In genomic region chr7:54546081-54546985, GRCh38 we compare ENCODE assay signal across 9 cellular contexts. TPM values are rescaled to one million over a fixed set of nuclear protein-coding genes. Genes with fewer than 3 reads are reported as not detected.
DNase-seq lines count a peak whose midpoint lies in the region; ATAC-seq, FAIRE-seq and TF ChIP-seq lines count a peak whose summit lies in the region.
"Had no signal": no experiment of that assay in that cellular context is flagged by ENCODE, and none has a peak within 500 bp of the region (broad histone marks: within the 10 kb centered on the region; RNA-seq: fewer than 3 reads in every experiment).

No MANE protein-coding gene starts in this region.

- FAIRE-seq in pancreas (lab: Jason Lieb, UNC) = no peak

- H3K27ac ChIP-seq in dorsolateral prefrontal cortex = peak overlapping the region in 5 of 59 donors; percentile 9 to 48 (median 26)
- no peak overlapping the region for H3K27ac ChIP-seq in pancreas

- H3K36me3 ChIP-seq in pancreas = no peaks in the 10 kb centered on the region

- peaks cover 0 to 4% (median 0%) of the 10 kb centered on the region in 3 donors for H3K4me1 ChIP-seq in pancreas

- no peaks in the 10 kb centered on the region for H3K9me3 ChIP-seq in pancreas

- intact Hi-C loops in dorsolateral prefrontal cortex (cut with DNase I) (loop anchor here in 1 of 2 donors (10.0 kb wide), 1 partner anchor 118 kb away; no protein-coding TSS in a partner anchor), pancreas (cut with DNase I) (no loop called here)

- peak in 3 of 4 donors; percentile 29 to 40 (median 38) for ATAC-seq in pancreas
- ATAC-seq in GM19035 (IDR thresholded peaks at IDR 0.05; ENCODE audit: unreplicated experiment) = no peak
- no peak for ATAC-seq in HG02970 (IDR thresholded peaks at IDR 0.05; ENCODE audit: low FRiP score, unreplicated experiment)

- peaks cover 0 to 59% (median 27%) of the 10 kb centered on the region in 45 donors for H3K27me3 ChIP-seq in dorsolateral prefrontal cortex
- H3K27me3 ChIP-seq in pancreas = peaks cover 0 to 18% (median 4%) of the 10 kb centered on the region in 4 donors

- H3K4me3 ChIP-seq in dorsolateral prefrontal cortex = peak overlapping the region; percentile 9 to 76 (median 53)
- peak overlapping the region in 2 of 4 donors; percentile 28 to 34 for H3K4me3 ChIP-seq in pancreas

- peak in 25 of 56 donors; percentile 4 to 43 (median 21) for TF ChIP-seq CTCF in dorsolateral prefrontal cortex (IDR thresholded peaks at IDR 0.05 in 54 of 56, conservative IDR thresholded peaks at IDR 0.05 in 2 of 56; ENCODE audit: low read depth in 1 of 56, partially characterized antibody in 56 of 56)
- no peak for TF ChIP-seq CTCF in pancreas (IDR thresholded peaks at IDR 0.05)

- WGBS in pancreas, 2 donors = 1 to 2% methylated on average over 45 to 80 of the region's 80 CpGs

- DNase-seq in DMS79 treated with DMSO at 0.1 percent for 48 hours (lab: John Stamatoyannopoulos, UW) (peak; percentile 71), NCI-H1092 treated with DMSO at 0.1 percent for 48 hours (lab: John Stamatoyannopoulos, UW) (peak; percentile 31), dorsolateral prefrontal cortex (peak in 2 of 10 donors; percentile 44 to 55), pancreas (peak in 2 of 6 donors; percentile 62 to 67), NCI-H2081 (lab: John Stamatoyannopoulos, UW) (no peak), NCI-H2107 (lab: John Stamatoyannopoulos, UW) (no peak)
- DNase-seq: central memory CD4-positive, alpha-beta T cell had no signal

RNA-seq across cellular contexts. Expression of gene VSTM2A, which starts 4.2 kb away (rescaled TPM):
- total RNA-seq in dorsolateral prefrontal cortex = 100 to 1,000 TPM in 73 of 120 experiments, 10 to 100 TPM in 47; 16.8 to 217 (median 112) TPM
- total RNA-seq in pancreas = under 1 TPM in 4 of 6 donors, not detected in 2; 0.12 to 0.64 (median 0.15) TPM
- 1 to 10 TPM in 1 of 2 donors, under 1 TPM in 1; 0.08 to 1.0 TPM for polyA plus RNA-seq in pancreas

Comparison
In these comparisons a context has a peak if more than half of its experiments do, and no peak if none do; other contexts are left out.
1. DNase-seq: peak in DMS79 treated with DMSO at 0.1 percent for 48 hours (single experiment) and NCI-H1092 treated with DMSO at 0.1 percent for 48 hours (single experiment); none in NCI-H2081 (0 of 2) and NCI-H2107 (single experiment).
2. ATAC-seq: peak in pancreas (3 of 4); none in GM19035 (single experiment) and HG02970 (single experiment).
3. RNA of gene VSTM2A, which starts 4.2 kb away (total RNA-seq): 16.8 to 217 TPM in dorsolateral prefrontal cortex; 0.12 to 0.64 TPM in pancreas; every median in the first group is over 10 times any median in the second.